Comparison of ENCODE assay signal across 17 cellular contexts in genomic region chrX:13550346-13550745, GRCh38. TPM values are rescaled to one million over a fixed set of nuclear protein-coding genes. Genes with fewer than 3 reads are reported as not detected.
A peak's percentile ranks its signal among the peaks of the same experiment; 100 is the strongest.
DNase-seq lines count a peak whose midpoint lies in the region; ATAC-seq lines count a peak whose summit lies in the region.
"Had no signal": no experiment of that assay in that cellular context is flagged by ENCODE, and none has a peak within 500 bp of the region (broad histone marks: within the 10 kb centered on the region; RNA-seq: fewer than 3 reads in every experiment).

No MANE protein-coding gene starts in this region.

- H3K4me3 Mint-ChIP-seq in activated naive CD4-positive, alpha-beta T cell treated with anti-CD3 and anti-CD28 coated beads for 36 hours, result no peak overlapping the region
- peak overlapping the region; percentile 33 for H3K4me3 Mint-ChIP-seq in activated T-helper 17 cell treated with anti-CD3 and anti-CD28 coated beads, Interleukin-2, amount 50 U/mL, for 72 hours
- H3K4me3 Mint-ChIP-seq in stimulated activated effector memory CD8-positive, alpha-beta T cell treated with anti-CD3 and anti-CD28 coated beads, Interleukin-12 subunit alpha, Interleukin-12 subunit beta, amount 100 ng/mL, for 72 hours, result no peak overlapping the region
- H3K4me3 Mint-ChIP-seq: CD14-positive monocyte; CD8-positive, alpha-beta T cell; HFFc6 had no signal

- H3K4me1 Mint-ChIP-seq in activated naive CD4-positive, alpha-beta T cell treated with anti-CD3 and anti-CD28 coated beads for 36 hours (ENCODE audit: low read depth), result peaks cover 13% of the 10 kb centered on the region
- H3K4me1 Mint-ChIP-seq in activated T-helper 17 cell treated with anti-CD3 and anti-CD28 coated beads, Interleukin-2, amount 50 U/mL, for 72 hours, result peaks cover 7% of the 10 kb centered on the region
- H3K4me1 Mint-ChIP-seq in stimulated activated effector memory CD8-positive, alpha-beta T cell treated with anti-CD3 and anti-CD28 coated beads, Interleukin-12 subunit alpha, Interleukin-12 subunit beta, amount 100 ng/mL, for 72 hours, result peaks cover 10% of the 10 kb centered on the region
- H3K4me1 Mint-ChIP-seq: CD14-positive monocyte had no signal

- peak; percentile 46 to 59 for ATAC-seq in activated CD4-positive, CD25-positive, alpha-beta regulatory T cell treated with anti-CD3 and anti-CD28 coated beads, Interleukin-2, amount 50 U/mL, for 24 hours
- ATAC-seq in activated T-helper 17 cell treated with anti-CD3 and anti-CD28 coated beads, Interleukin-2, amount 50 U/mL, for 72 hours (replicated peaks), result peak; percentile 86
- peak; percentile 94 for ATAC-seq in stimulated activated effector memory CD8-positive, alpha-beta T cell treated with anti-CD3 and anti-CD28 coated beads, Interleukin-12 subunit alpha, Interleukin-12 subunit beta, amount 100 ng/mL, for 72 hours
- no peak for ATAC-seq in HG03442 (IDR thresholded peaks at IDR 0.05; ENCODE audit: unreplicated experiment)
- ATAC-seq: CD8-positive, alpha-beta T cell had no signal

- peaks cover 2% of the 10 kb centered on the region for H3K9me3 Mint-ChIP-seq in activated naive CD4-positive, alpha-beta T cell treated with anti-CD3 and anti-CD28 coated beads for 36 hours
- H3K9me3 Mint-ChIP-seq in activated T-helper 17 cell treated with anti-CD3 and anti-CD28 coated beads, Interleukin-2, amount 50 U/mL, for 72 hours, result no peaks in the 10 kb centered on the region
- H3K9me3 Mint-ChIP-seq in stimulated activated effector memory CD8-positive, alpha-beta T cell treated with anti-CD3 and anti-CD28 coated beads, Interleukin-12 subunit alpha, Interleukin-12 subunit beta, amount 100 ng/mL, for 72 hours, result no peaks in the 10 kb centered on the region
- H3K9me3 Mint-ChIP-seq: CD14-positive monocyte; CD8-positive, alpha-beta T cell; HFFc6 had no signal

- CTCF ChIA-PET in activated naive CD4-positive, alpha-beta T cell treated with anti-CD3 and anti-CD28 coated beads for 36 hours (lab: Charles Lee), result interaction anchor here (1.5 kb wide), 1 partner anchor 96 kb away, joined by 5 read pairs; no protein-coding TSS in a partner anchor

- peaks cover 4% of the 10 kb centered on the region for H3K27me3 Mint-ChIP-seq in activated naive CD4-positive, alpha-beta T cell treated with anti-CD3 and anti-CD28 coated beads for 36 hours (ENCODE audit: low read depth)
- peaks cover 18% of the 10 kb centered on the region for H3K27me3 Mint-ChIP-seq in activated T-helper 17 cell treated with anti-CD3 and anti-CD28 coated beads, Interleukin-2, amount 50 U/mL, for 72 hours

- intact Hi-C loops in activated naive CD4-positive, alpha-beta T cell treated with anti-CD3 and anti-CD28 coated beads for 36 hours (cut with micrococcal nuclease), result loop anchor here (1.0 to 5.0 kb wide), 7 partner anchors 20 to 1652 kb away; partner anchors contain the start of genes OFD1, TCEANC and TRAPPC2

- no peak for DNase-seq in activated CD4-positive, CD25-positive, alpha-beta regulatory T cell (lab: John Stamatoyannopoulos, UW)
- DNase-seq in activated naive CD4-positive, alpha-beta T cell treated with anti-CD3 and anti-CD28 coated beads for 36 hours, result no peak
- DNase-seq in activated naive CD4-positive, alpha-beta T cell treated with Interleukin-2 at 50 U/mL for 16 hours, result no peak
- DNase-seq in stimulated activated effector memory CD8-positive, alpha-beta T cell treated with anti-CD3 and anti-CD28 coated beads, Interleukin-12 subunit alpha, Interleukin-12 subunit beta, amount 100 ng/mL, for 72 hours (ENCODE audit: low spot score in 2 of 2), result no peak
- DNase-seq: CD8-positive, alpha-beta T cell; COR-L47; DMS153; DMS79 treated with DMSO at 0.1 percent for 48 hours; EL; HCEC 1CT; HFFc6 had no signal

- no peaks in the 10 kb centered on the region for H3K36me3 Mint-ChIP-seq in activated naive CD4-positive, alpha-beta T cell treated with anti-CD3 and anti-CD28 coated beads for 36 hours (ENCODE audit: low read depth)
- H3K36me3 Mint-ChIP-seq in activated T-helper 17 cell treated with anti-CD3 and anti-CD28 coated beads, Interleukin-2, amount 50 U/mL, for 72 hours (ENCODE audit: low read depth), result no peaks in the 10 kb centered on the region
- H3K36me3 Mint-ChIP-seq in stimulated activated effector memory CD8-positive, alpha-beta T cell treated with anti-CD3 and anti-CD28 coated beads, Interleukin-12 subunit alpha, Interleukin-12 subunit beta, amount 100 ng/mL, for 72 hours, result peaks cover 5% of the 10 kb centered on the region
- H3K36me3 Mint-ChIP-seq: CD14-positive monocyte; CD8-positive, alpha-beta T cell had no signal

- H3K27ac Mint-ChIP-seq in activated naive CD4-positive, alpha-beta T cell treated with anti-CD3 and anti-CD28 coated beads for 36 hours, result peak overlapping the region; percentile 46
- no peak overlapping the region for H3K27ac Mint-ChIP-seq in activated T-helper 17 cell treated with anti-CD3 and anti-CD28 coated beads, Interleukin-2, amount 50 U/mL, for 72 hours
- H3K27ac Mint-ChIP-seq in stimulated activated effector memory CD8-positive, alpha-beta T cell treated with anti-CD3 and anti-CD28 coated beads, Interleukin-12 subunit alpha, Interleukin-12 subunit beta, amount 100 ng/mL, for 72 hours, result no peak overlapping the region
- H3K27ac Mint-ChIP-seq: CD14-positive monocyte; CD8-positive, alpha-beta T cell; HFFc6 had no signal

RNA-seq across cellular contexts. Expression of gene EGFL6, which starts 19.1 kb away (rescaled TPM):
- under 1 TPM in 1 of 2 experiments, not detected in 1; 0.12 TPM for total RNA-seq in activated naive CD4-positive, alpha-beta T cell treated with anti-CD3 and anti-CD28 coated beads for 36 hours
- 1 to 10 TPM in 1 of 2 donors, under 1 TPM in 1; 0.21 to 1.3 TPM for total RNA-seq in activated T-helper 17 cell treated with anti-CD3 and anti-CD28 coated beads, Interleukin-2, amount 50 U/mL, for 72 hours
- total RNA-seq: A673; CD8-positive, alpha-beta T cell; H4; HFFc6 had no signal
